10 cellular contexts compared by ENCODE assay signal in genomic region chr9:127558581-127559246, GRCh38. TPM values are rescaled to one million over a fixed set of nuclear protein-coding genes. Genes with fewer than 3 reads are reported as not detected.
A peak's percentile ranks its signal among the peaks of the same experiment; 100 is the strongest.
DNase-seq lines count a peak whose midpoint lies in the region; FAIRE-seq and TF ChIP-seq lines count a peak whose summit lies in the region.
"Had no signal": no experiment of that assay in that cellular context is flagged by ENCODE, and none has a peak within 500 bp of the region (broad histone marks: within the 10 kb centered on the region; RNA-seq: fewer than 3 reads in every experiment).

No MANE protein-coding gene starts in this region.

- peaks cover 0 to 11% (median 0%) of the 10 kb centered on the region in 5 donors for H3K27me3 ChIP-seq in subcutaneous abdominal adipose tissue (ENCODE audit: control insufficient read depth in 5 of 5, insufficient read depth in 4 of 5, low read length in 5 of 5)

- FAIRE-seq in kidney (lab: Jason Lieb, UNC) = no peak

- H3K9me3 Mint-ChIP-seq in activated CD4-positive, alpha-beta T cell treated with anti-CD3 and anti-CD28 coated beads, Interleukin-2, amount 10 ng/mL, durations not matched to agents 7 days and 5 days = no peaks in the 10 kb centered on the region
- H3K9me3 Mint-ChIP-seq in activated naive CD8-positive, alpha-beta T cell treated with anti-CD3 and anti-CD28 coated beads for 36 hours = peaks cover 4% of the 10 kb centered on the region

- H3K4me3 Mint-ChIP-seq in activated CD4-positive, alpha-beta T cell treated with anti-CD3 and anti-CD28 coated beads, Interleukin-2, amount 10 ng/mL, durations not matched to agents 7 days and 5 days = peak overlapping the region; percentile 27
- H3K4me3 Mint-ChIP-seq in activated naive CD8-positive, alpha-beta T cell treated with anti-CD3 and anti-CD28 coated beads for 36 hours = no peak overlapping the region

- H3K4me1 Mint-ChIP-seq in activated CD4-positive, alpha-beta T cell treated with anti-CD3 and anti-CD28 coated beads, Interleukin-2, amount 10 ng/mL, durations not matched to agents 7 days and 5 days = peaks cover 87% of the 10 kb centered on the region
- H3K4me1 Mint-ChIP-seq in activated naive CD8-positive, alpha-beta T cell treated with anti-CD3 and anti-CD28 coated beads for 36 hours = peaks cover 57% of the 10 kb centered on the region

- peaks cover 0 to 8% of the 10 kb centered on the region in 2 donors for H3K36me3 ChIP-seq in kidney (ENCODE audit: control insufficient read depth in 1 of 2, insufficient read depth in 2 of 2, low read length in 2 of 2)
- peaks cover 0 to 16% (median 10%) of the 10 kb centered on the region in 5 donors for H3K36me3 ChIP-seq in subcutaneous abdominal adipose tissue (ENCODE audit: control insufficient read depth in 5 of 5, insufficient read depth in 5 of 5, low read length in 5 of 5)
- H3K36me3 ChIP-seq: neutrophil had no signal

- intact Hi-C loops in kidney (cut with DNase I) = no loop called here

- peaks cover 2% of the 10 kb centered on the region for H3K27me3 Mint-ChIP-seq in activated CD4-positive, alpha-beta T cell treated with anti-CD3 and anti-CD28 coated beads, Interleukin-2, amount 10 ng/mL, durations not matched to agents 7 days and 5 days
- no peaks in the 10 kb centered on the region for H3K27me3 Mint-ChIP-seq in activated naive CD8-positive, alpha-beta T cell treated with anti-CD3 and anti-CD28 coated beads for 36 hours

- H3K9me3 ChIP-seq in kidney (ENCODE audit: control insufficient read depth in 1 of 2, low read length in 2 of 2) = no peaks in the 10 kb centered on the region
- no peaks in the 10 kb centered on the region for H3K9me3 ChIP-seq in subcutaneous abdominal adipose tissue (ENCODE audit: control insufficient read depth in 5 of 5, low read length in 5 of 5)
- H3K9me3 ChIP-seq: neutrophil had no signal

- peaks cover 38 to 57% of the 10 kb centered on the region in 2 donors for H3K4me1 ChIP-seq in kidney (ENCODE audit: control insufficient read depth in 1 of 2, insufficient read depth in 1 of 2, low read depth in 1 of 2, low read length in 2 of 2)
- H3K4me1 ChIP-seq in subcutaneous abdominal adipose tissue (ENCODE audit: control insufficient read depth in 5 of 5, insufficient read depth in 5 of 5, low read length in 5 of 5) = peaks cover 21 to 82% (median 58%) of the 10 kb centered on the region in 5 donors

- CTCF ChIA-PET in activated CD4-positive, alpha-beta T cell treated with anti-CD3 and anti-CD28 coated beads, Interleukin-2, amount 10 ng/mL, durations not matched to agents 7 days and 5 days (lab: Charles Lee) = interaction anchor here (1.0 to 2.0 kb wide), 12 partner anchors 9 to 208 kb away, joined by 3 to 8 read pairs (median 4); partner anchors contain the start of gene TOR2A

- H3K36me3 Mint-ChIP-seq in activated CD4-positive, alpha-beta T cell treated with anti-CD3 and anti-CD28 coated beads, Interleukin-2, amount 10 ng/mL, durations not matched to agents 7 days and 5 days (ENCODE audit: low read depth) = peaks cover 19% of the 10 kb centered on the region
- H3K36me3 Mint-ChIP-seq in activated naive CD8-positive, alpha-beta T cell treated with anti-CD3 and anti-CD28 coated beads for 36 hours = peaks cover 5% of the 10 kb centered on the region

- TF ChIP-seq CTCF in kidney (IDR thresholded peaks at IDR 0.05; ENCODE audit: borderline replicate concordance, extremely low read depth, insufficient read depth) (no peak), GM10266 (IDR thresholded peaks at IDR 0.05; ENCODE audit: control insufficient read depth, insufficient read depth, low read depth, missing control alignments) (no peak)

- no peak for DNase-seq in activated CD4-positive, alpha-beta T cell treated with anti-CD3 and anti-CD28 coated beads, Interleukin-2, amount 10 ng/mL, durations not matched to agents 7 days and 5 days
- DNase-seq in activated CD4-positive, alpha-beta T cell treated with anti-CD3 and anti-CD28 coated beads for 1 hour = no peak
- DNase-seq in activated naive CD8-positive, alpha-beta T cell treated with anti-CD3 and anti-CD28 coated beads for 36 hours = no peak
- DNase-seq in kidney (no peak), NCI-H128 (lab: John Stamatoyannopoulos, UW; ENCODE audit: unreplicated experiment) (no peak), GM10266 (ENCODE audit: extremely low spot score) (no peak), NCI-H2171 (lab: John Stamatoyannopoulos, UW) (no peak)
- DNase-seq: NK-92 treated with Interleukin-12 subunit alpha and Interleukin-12 subunit beta, amount 100 ng/mL, for 24 hours had no signal

- POLR2A ChIA-PET in activated CD4-positive, alpha-beta T cell treated with anti-CD3 and anti-CD28 coated beads, Interleukin-2, amount 10 ng/mL, durations not matched to agents 7 days and 5 days (lab: Charles Lee) = no interaction called here

- H3K9ac ChIP-seq in kidney (ENCODE audit: low read length in 2 of 2) (no peak overlapping the region), subcutaneous abdominal adipose tissue (ENCODE audit: low read length in 5 of 5) (no peak overlapping the region)

- peak overlapping the region; percentile 87 for H3K27ac Mint-ChIP-seq in activated CD4-positive, alpha-beta T cell treated with anti-CD3 and anti-CD28 coated beads, Interleukin-2, amount 10 ng/mL, durations not matched to agents 7 days and 5 days
- H3K27ac Mint-ChIP-seq in activated naive CD8-positive, alpha-beta T cell treated with anti-CD3 and anti-CD28 coated beads for 36 hours = peak overlapping the region; percentile 40

- H3K4me3 ChIP-seq in kidney (ENCODE audit: low read length in 2 of 2) = no peak overlapping the region
- no peak overlapping the region for H3K4me3 ChIP-seq in subcutaneous abdominal adipose tissue (ENCODE audit: low read depth in 1 of 5, low read length in 5 of 5)

- H3K27ac ChIP-seq in kidney (ENCODE audit: low read depth in 2 of 2, low read length in 2 of 2) (peak overlapping the region; percentile 16 to 40), subcutaneous abdominal adipose tissue (ENCODE audit: low read depth, low read length) (peak overlapping the region; percentile 69)
- H3K27ac ChIP-seq: neutrophil had no signal

RNA-seq across cellular contexts. Expression of gene STXBP1, which starts 53.4 kb away (rescaled TPM):
- 10 to 100 TPM; 12.1 to 17.7 TPM for total RNA-seq in activated CD4-positive, alpha-beta T cell treated with anti-CD3 and anti-CD28 coated beads, Interleukin-2, amount 10 ng/mL, durations not matched to agents 7 days and 5 days
- total RNA-seq in activated naive CD8-positive, alpha-beta T cell treated with anti-CD3 and anti-CD28 coated beads for 36 hours = 10 to 100 TPM; 18.8 to 19.9 TPM
- 32.8 TPM for total RNA-seq in kidney
- 14.3 TPM for polyA plus RNA-seq in kidney (ENCODE audit: insufficient read depth, low read depth, low replicate concordance)
